Comparison of ENCODE assay signal across 11 cellular contexts in the genomic region with DNA sequence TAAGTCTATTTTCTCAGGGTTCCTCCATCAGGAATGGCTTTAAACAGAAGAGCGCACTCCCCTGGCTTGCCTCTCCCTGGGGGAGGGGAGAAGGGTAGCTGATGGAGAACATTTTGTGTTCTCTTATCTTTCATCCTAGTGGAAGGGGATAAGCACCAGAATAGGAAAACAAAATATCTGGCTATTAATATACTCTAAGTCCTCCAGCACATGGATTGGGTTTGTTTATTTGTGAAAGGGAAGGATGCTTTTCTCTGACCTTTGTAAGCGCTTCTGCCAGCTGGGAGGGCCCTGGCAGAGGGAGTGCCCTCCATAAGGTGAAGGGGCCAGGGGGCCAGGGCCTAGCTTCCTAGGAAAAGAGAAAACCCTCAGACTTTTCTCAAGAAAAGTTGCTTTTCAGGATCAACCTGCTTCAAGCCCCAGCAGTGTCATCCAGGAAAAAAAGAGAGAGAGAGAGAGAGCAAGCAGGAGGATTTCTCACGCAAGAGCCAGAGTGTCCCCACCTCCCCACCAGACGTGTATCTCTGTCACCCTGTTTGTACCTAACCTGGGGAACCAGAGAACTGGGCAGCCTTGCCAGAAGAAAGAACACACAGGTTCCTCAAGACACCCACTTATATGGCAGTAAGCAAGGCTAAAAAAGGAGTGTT. TPM values are rescaled to one million over a fixed set of nuclear protein-coding genes. Genes with fewer than 3 reads are reported as not detected.
DNase-seq lines count a peak whose midpoint lies in the region; ATAC-seq and TF ChIP-seq lines count a peak whose summit lies in the region.
"Had no signal": no experiment of that assay in that cellular context is flagged by ENCODE, and none has a peak within 500 bp of the region (broad histone marks: within the 10 kb centered on the region; RNA-seq: fewer than 3 reads in every experiment).

No MANE protein-coding gene starts in this region.

- H3K4me3 Mint-ChIP-seq in activated T-helper 17 cell treated with anti-CD3 and anti-CD28 coated beads, Interleukin-2, amount 50 U/mL, for 72 hours = no peak overlapping the region
- no peak overlapping the region for H3K4me3 Mint-ChIP-seq in nephron progenitor cell
- H3K4me3 Mint-ChIP-seq: activated CD4-positive, alpha-beta T cell treated with anti-CD3 and anti-CD28 coated beads for 36 hours had no signal

- WGBS in heart right ventricle, 2 donors = 39 to 45% methylated on average over 4 of the region's 4 CpGs
- WGBS in upper lobe of left lung, 2 donors = 57 to 64% methylated on average over 4 of the region's 4 CpGs

- H3K27me3 Mint-ChIP-seq in activated T-helper 17 cell treated with anti-CD3 and anti-CD28 coated beads, Interleukin-2, amount 50 U/mL, for 72 hours = no peaks in the 10 kb centered on the region
- H3K27me3 Mint-ChIP-seq in nephron progenitor cell (ENCODE audit: low read depth, poor library complexity) = peaks cover 5% of the 10 kb centered on the region
- H3K27me3 Mint-ChIP-seq: activated CD4-positive, alpha-beta T cell treated with anti-CD3 and anti-CD28 coated beads for 36 hours had no signal

- peaks cover 0 to 8% (median 0%) of the 10 kb centered on the region in 11 donors for H3K9me3 ChIP-seq in heart right ventricle
- H3K9me3 ChIP-seq in upper lobe of left lung = no peaks in the 10 kb centered on the region
- H3K9me3 ChIP-seq in BE2C = no peaks in the 10 kb centered on the region

- no peak for ATAC-seq in activated T-helper 17 cell treated with anti-CD3 and anti-CD28 coated beads, Interleukin-2, amount 50 U/mL, for 72 hours (replicated peaks)
- ATAC-seq in heart right ventricle = peak; percentile 11 to 80 (median 62)
- ATAC-seq in upper lobe of left lung (ENCODE audit: low FRiP score in 2 of 2) = no peak
- ATAC-seq in GM21737 (IDR thresholded peaks at IDR 0.05; ENCODE audit: unreplicated experiment) = no peak
- ATAC-seq: activated CD4-positive, alpha-beta T cell treated with anti-CD3 and anti-CD28 coated beads for 36 hours had no signal

- H3K27ac ChIP-seq in heart right ventricle (peak overlapping the region; percentile 55 to 98 (median 92)), upper lobe of left lung (peak overlapping the region; percentile 41 to 72 (median 65))

- TF ChIP-seq POLR2A in upper lobe of left lung (IDR thresholded peaks at IDR 0.05) = no peak

- in situ Hi-C loops in G401 (cut with HindIII; ENCODE audit: low sequenced_read_pairs) = no loop called here

- H3K27ac Mint-ChIP-seq in activated T-helper 17 cell treated with anti-CD3 and anti-CD28 coated beads, Interleukin-2, amount 50 U/mL, for 72 hours = peak overlapping the region; percentile 63
- H3K27ac Mint-ChIP-seq in nephron progenitor cell = peak overlapping the region; percentile 71
- H3K27ac Mint-ChIP-seq: activated CD4-positive, alpha-beta T cell treated with anti-CD3 and anti-CD28 coated beads for 36 hours had no signal

- intact Hi-C loops in heart right ventricle (cut with DNase I) = loop anchor here in 2 of 10 donors (2.0 to 5.0 kb wide), 3 partner anchors 35 to 138 kb away; a partner anchor contains a TSS

- no peak for TF ChIP-seq EP300 in upper lobe of left lung (IDR thresholded peaks at IDR 0.05)

- peak in 1 of 2 donors; percentile 48 for DNase-seq in heart right ventricle
- no peak for DNase-seq in nephron progenitor cell
- no peak for DNase-seq in upper lobe of left lung
- no peak for DNase-seq in G401 (ENCODE audit: low spot score)
- no peak for DNase-seq in BE2C
- DNase-seq in middle frontal gyrus (ENCODE audit: extremely low spot score, low spot score) = no peak
- DNase-seq: activated CD4-positive, alpha-beta T cell treated with anti-CD3 and anti-CD28 coated beads for 36 hours; activated naive CD4-positive, alpha-beta T cell; NCI-H1694 treated with DMSO at 0.1 percent for 48 hours had no signal

- H3K36me3 Mint-ChIP-seq in activated T-helper 17 cell treated with anti-CD3 and anti-CD28 coated beads, Interleukin-2, amount 50 U/mL, for 72 hours (ENCODE audit: low read depth) = no peaks in the 10 kb centered on the region
- peaks cover 37% of the 10 kb centered on the region for H3K36me3 Mint-ChIP-seq in nephron progenitor cell (ENCODE audit: low read depth)

- H3K36me3 ChIP-seq in heart right ventricle (no peaks in the 10 kb centered on the region), upper lobe of left lung (no peaks in the 10 kb centered on the region), BE2C (no peaks in the 10 kb centered on the region)

- no peaks in the 10 kb centered on the region for H3K9me3 Mint-ChIP-seq in activated T-helper 17 cell treated with anti-CD3 and anti-CD28 coated beads, Interleukin-2, amount 50 U/mL, for 72 hours
- peaks cover 4% of the 10 kb centered on the region for H3K9me3 Mint-ChIP-seq in nephron progenitor cell

- H3K27me3 ChIP-seq in heart right ventricle (no peaks in the 10 kb centered on the region), upper lobe of left lung (no peaks in the 10 kb centered on the region), BE2C (no peaks in the 10 kb centered on the region)

- H3K4me1 ChIP-seq in heart right ventricle (peaks cover 23 to 73% (median 46%) of the 10 kb centered on the region in 9 donors), upper lobe of left lung (peaks cover 22 to 41% (median 26%) of the 10 kb centered on the region in 4 donors), BE2C (peaks cover 8% of the 10 kb centered on the region)

- no peaks in the 10 kb centered on the region for H3K4me1 Mint-ChIP-seq in activated T-helper 17 cell treated with anti-CD3 and anti-CD28 coated beads, Interleukin-2, amount 50 U/mL, for 72 hours
- peaks cover 65% of the 10 kb centered on the region for H3K4me1 Mint-ChIP-seq in nephron progenitor cell
- H3K4me1 Mint-ChIP-seq: activated CD4-positive, alpha-beta T cell treated with anti-CD3 and anti-CD28 coated beads for 36 hours had no signal

- H3K4me3 ChIP-seq in heart right ventricle (no peak overlapping the region), upper lobe of left lung (no peak overlapping the region), BE2C (ENCODE audit: low read depth, low read length) (no peak overlapping the region)

- TF ChIP-seq CTCF in heart right ventricle (IDR thresholded peaks at IDR 0.05) (no peak), nephron progenitor cell (IDR thresholded peaks at IDR 0.05) (no peak), upper lobe of left lung (IDR thresholded peaks at IDR 0.05) (no peak), BE2C (IDR thresholded peaks at IDR 0.05; ENCODE audit: low read depth, low read length) (no peak)

RNA-seq across cellular contexts. Expression of a gene that starts 34.2 kb away (rescaled TPM):
- 100 to 1,000 TPM; 135 to 261 TPM for total RNA-seq in activated T-helper 17 cell treated with anti-CD3 and anti-CD28 coated beads, Interleukin-2, amount 50 U/mL, for 72 hours
- total RNA-seq in heart right ventricle (1,000 to 10,000 TPM; 1,003 to 4,750 (median 1,632) TPM), upper lobe of left lung (100 to 1,000 TPM in 5 of 6 donors, 10 to 100 TPM in 1; 91.7 to 166 (median 142) TPM)
- 100 to 1,000 TPM; 316 to 678 TPM for polyA plus RNA-seq in heart right ventricle
- 15.1 and 20.3 TPM in 2 replicates for total RNA-seq in G401 (2014; rRNA removed; shearing (Covaris generic))
- 252 TPM for polyA plus RNA-seq in BE2C (2012; ENCODE audit: insufficient read depth, insufficient read length, low read depth)

Comparison
In these comparisons a context has a peak if more than half of its experiments do, and no peak if none do; other contexts are left out.
1. ATAC-seq: peak in heart right ventricle (8 of 8); none in activated T-helper 17 cell treated with anti-CD3 and anti-CD28 coated beads, Interleukin-2, amount 50 U/mL, for 72 hours (single experiment), upper lobe of left lung (0 of 2) and GM21737 (single experiment).